Comparison of ENCODE assay signal across 10 cellular contexts in the genomic region with DNA sequence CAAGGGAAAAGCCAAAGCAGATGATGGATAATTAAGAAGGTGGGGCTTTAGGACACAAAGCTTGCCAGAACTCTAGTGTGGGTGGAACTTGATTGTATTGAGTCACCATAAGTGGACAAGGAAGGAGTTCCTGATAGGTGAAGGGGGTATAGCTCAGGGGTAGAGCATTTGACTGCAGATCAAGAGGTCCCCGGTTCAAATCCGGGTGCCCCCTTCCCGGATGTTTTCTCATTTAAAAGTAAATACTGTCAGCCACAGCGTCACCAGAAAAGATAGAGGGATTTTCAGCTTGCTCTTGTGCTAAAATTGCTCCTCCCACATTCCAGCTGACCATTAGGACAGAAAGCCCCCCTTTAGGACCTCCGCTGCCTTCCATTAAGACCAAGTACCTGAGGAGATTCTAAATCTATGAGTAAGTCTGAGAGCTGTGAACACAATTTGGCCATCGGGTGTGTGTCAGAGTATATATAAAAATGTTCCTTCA. TPM values are rescaled to one million over a fixed set of nuclear protein-coding genes. Genes with fewer than 3 reads are reported as not detected.
DNase-seq lines count a peak whose midpoint lies in the region; ATAC-seq and TF ChIP-seq lines count a peak whose summit lies in the region.
"Had no signal": no experiment of that assay in that cellular context is flagged by ENCODE, and none has a peak within 500 bp of the region (broad histone marks: within the 10 kb centered on the region; RNA-seq: fewer than 3 reads in every experiment).

No MANE protein-coding gene starts in this region.

- intact Hi-C loops in PC-3 (cut with micrococcal nuclease): loop anchor here (5.0 kb wide), 1 partner anchor 94 kb away; a partner anchor contains a TSS

- peaks cover 2 to 39% (median 14%) of the 10 kb centered on the region in 3 experiments for H3K36me3 Mint-ChIP-seq in H9 (ENCODE audit: insufficient read depth in 1 of 3, low read depth in 3 of 3)

- POLR2A ChIA-PET in PC-3 (lab: Charles Lee; ENCODE audit: unreplicated experiment): interaction anchor here (0.6 kb wide), 3 partner anchors 40 to 624 kb away, joined by 3 to 6 read pairs (median 4); no protein-coding TSS in a partner anchor

- H3K27me3 ChIP-seq in H9 (ENCODE audit: insufficient read depth, low read length) (no peaks in the 10 kb centered on the region), PC-3 (ENCODE audit: low read length) (no peaks in the 10 kb centered on the region), fibroblast of lung (ENCODE audit: control insufficient read depth, insufficient read depth, low read length) (no peaks in the 10 kb centered on the region)

- H4K91ac ChIP-seq in H9 (ENCODE audit: insufficient read length, low read depth, low read length): no peak overlapping the region

- H4K8ac ChIP-seq in H9 (replicated peaks; ENCODE audit: insufficient read length, low read depth, low read length): no peak overlapping the region

- no peak overlapping the region for H3K18ac ChIP-seq in H9 (ENCODE audit: insufficient read length, low read depth, low read length)

- no peak overlapping the region for H2BK15ac ChIP-seq in H9 (ENCODE audit: low read depth, low read length)

- H3K14ac ChIP-seq in H9 (ENCODE audit: insufficient read depth, low read length): no peak overlapping the region

- no peak overlapping the region for H3K4me2 ChIP-seq in H9 (ENCODE audit: insufficient read depth, insufficient read length, low read length)
- H3K4me2 ChIP-seq in PC-3 (ENCODE audit: low read length): no peak overlapping the region
- H3K4me2 ChIP-seq in fibroblast of lung (ENCODE audit: extremely low read depth, insufficient read depth, low read length): no peak overlapping the region

- H3K9me2 ChIP-seq in PC-3 (replicated peaks; ENCODE audit: low read length): no peaks in the 10 kb centered on the region

- H2AFZ ChIP-seq in H9 (ENCODE audit: low read length) (no peak overlapping the region), PC-3 (ENCODE audit: low read length) (no peak overlapping the region), fibroblast of lung (ENCODE audit: low read length) (no peak overlapping the region)

- TF ChIP-seq CTCF in H9 (conservative IDR thresholded peaks at IDR 0.05): no peak
- no peak for TF ChIP-seq CTCF in PC-3 (conservative IDR thresholded peaks at IDR 0.05; ENCODE audit: low read depth, low read length)
- TF ChIP-seq CTCF in fibroblast of lung (conservative IDR thresholded peaks at IDR 0.05 in 1 of 2, IDR thresholded peaks at IDR 0.05 in 1 of 2; ENCODE audit: low read depth in 1 of 2, low read length in 2 of 2): no peak

- BruUV-seq in PC-3 (replicated peaks; lab: Mats Ljungman, UMichigan): TSS peak; percentile 97

- H3F3A ChIP-seq in PC-3 (ENCODE audit: low read length, unreplicated experiment): peaks cover 12% of the 10 kb centered on the region

- H3K27ac ChIP-seq in H9 (ENCODE audit: insufficient read length, low read depth, low read length) (no peak overlapping the region), PC-3 (ENCODE audit: low read length) (peak overlapping the region; percentile 69; the same call in 1 of the 2 replicates), fibroblast of lung (ENCODE audit: insufficient read depth, low read length) (no peak overlapping the region)

- H2BK20ac ChIP-seq in H9 (ENCODE audit: low read depth, low read length, poor library complexity, severe bottlenecking): no peak overlapping the region

- no peak overlapping the region for H2BK120ac ChIP-seq in H9 (ENCODE audit: low read depth, low read length, poor library complexity, severe bottlenecking)

- H3K4me1 ChIP-seq in H9 (ENCODE audit: insufficient read depth, low read length): no peaks in the 10 kb centered on the region
- H3K4me1 ChIP-seq in PC-3 (ENCODE audit: insufficient read depth, low read length): peaks cover 28% of the 10 kb centered on the region
- H3K4me1 ChIP-seq in fibroblast of lung (ENCODE audit: control insufficient read depth, extremely low read depth, insufficient read depth, low read length): no peaks in the 10 kb centered on the region

- no peaks in the 10 kb centered on the region for H3K23me2 ChIP-seq in H9 (ENCODE audit: insufficient read length, low read depth, low read length, poor library complexity, severe bottlenecking)

- H4K20me1 ChIP-seq in H9 (ENCODE audit: control insufficient read depth, insufficient read depth, insufficient read length) (no peaks in the 10 kb centered on the region), PC-3 (ENCODE audit: low read length) (no peaks in the 10 kb centered on the region), fibroblast of lung (ENCODE audit: control insufficient read depth, extremely low read depth, insufficient read depth, low read length) (no peaks in the 10 kb centered on the region)

- H3K56ac ChIP-seq in H9 (ENCODE audit: insufficient read length, low read depth, low read length): no peak overlapping the region

- no peak overlapping the region for H2BK12ac ChIP-seq in H9 (ENCODE audit: insufficient read length, low read depth, low read length)

- no peak overlapping the region for H2AK5ac ChIP-seq in H9 (ENCODE audit: insufficient read length, low read length)

- 0 out of 5 replicates have a peak overlapping the region, but pooled peaks of 1 of the 2 experiments have one; percentile 16 for H3K4me3 Mint-ChIP-seq in H9
- H3K4me3 Mint-ChIP-seq: naive B cell had no signal

- DNase-seq in ACHN (peak; percentile 9), H9 (peak; percentile 70), PC-3 (peak; percentile 91), fibroblast of lung (ENCODE audit: low read depth in 2 of 2) (peak; percentile 87 to 95), retina (no peak)
- no peak for DNase-seq in stimulated activated CD8-positive, alpha-beta memory T cell treated with anti-CD3 and anti-CD28 coated beads, Interleukin-4, amount 100 ng/mL, for 48 hours
- no peak for DNase-seq in activated CD4-positive, CD25-positive, alpha-beta regulatory T cell (lab: John Stamatoyannopoulos, UW)
- DNase-seq: naive B cell; stimulated activated naive CD4-positive, alpha-beta T cell treated with Interleukin-2 at 50 U/mL for 16 hours had no signal

- peak; percentile 40 for ATAC-seq in PC-3
- no peak for ATAC-seq in HG03469 (IDR thresholded peaks at IDR 0.05; ENCODE audit: unreplicated experiment)

- H3K9ac ChIP-seq in H9 (ENCODE audit: extremely low read depth, insufficient read length, low read length) (no peak overlapping the region), PC-3 (ENCODE audit: low read length) (no peak overlapping the region), fibroblast of lung (ENCODE audit: insufficient read depth, low read length) (no peak overlapping the region)

- H3K79me2 ChIP-seq in H9 (ENCODE audit: insufficient read depth, low read length): no peaks in the 10 kb centered on the region
- H3K79me2 ChIP-seq in PC-3 (ENCODE audit: low read length): no peaks in the 10 kb centered on the region
- H3K79me2 ChIP-seq in fibroblast of lung (ENCODE audit: control insufficient read depth, insufficient read depth, low read length): no peaks in the 10 kb centered on the region

- H3K9me3 ChIP-seq in H9 (ENCODE audit: control insufficient read depth, low read depth, low read length) (no peaks in the 10 kb centered on the region), PC-3 (ENCODE audit: low read length) (no peaks in the 10 kb centered on the region), fibroblast of lung (ENCODE audit: control insufficient read depth, insufficient read depth, low read depth, low read length) (no peaks in the 10 kb centered on the region)

- CTCF ChIA-PET in PC-3 (lab: Charles Lee): interaction anchor here (1.1 to 2.5 kb wide), 2 partner anchors 16 to 449 kb away, joined by 3 to 10 read pairs; no protein-coding TSS in a partner anchor

- H3K9me3 Mint-ChIP-seq in H9: no peaks in the 10 kb centered on the region; a peak in 2 of 5 replicates
- H3K9me3 Mint-ChIP-seq: naive B cell had no signal

- H3K27ac Mint-ChIP-seq in H9: peak overlapping the region in 2 of 3 experiments; percentile 25 to 68; a peak in 4 of 7 replicates
- H3K27ac Mint-ChIP-seq: naive B cell had no signal

- H3K36me3 ChIP-seq in PC-3 (ENCODE audit: low read depth, low read length): peaks cover 27% of the 10 kb centered on the region
- H3K36me3 ChIP-seq in fibroblast of lung (ENCODE audit: control insufficient read depth, insufficient read depth, low read length): peaks cover 4% of the 10 kb centered on the region

- H3K4me3 ChIP-seq in PC-3 (ENCODE audit: low read length) (no peak overlapping the region), fibroblast of lung (replicated peaks in 1 of 4; ENCODE audit: control extremely low read depth in 1 of 4, insufficient read depth in 1 of 4, low read depth in 3 of 4, low read length in 4 of 4) (no peak overlapping the region)

- no peak overlapping the region for H3K4ac ChIP-seq in H9 (ENCODE audit: low read depth, low read length)

- peaks cover 0 to 7% of the 10 kb centered on the region in 2 experiments; a peak in 2 of 4 replicates for H3K4me1 Mint-ChIP-seq in H9
- H3K4me1 Mint-ChIP-seq: naive B cell had no signal

- no peak overlapping the region for H4K5ac ChIP-seq in H9 (ENCODE audit: insufficient read length, low read depth, low read length)

- no peaks in the 10 kb centered on the region for H3K79me1 ChIP-seq in H9 (ENCODE audit: insufficient read depth, low read depth, low read length, poor library complexity, severe bottlenecking)

- in situ Hi-C loops in ACHN (cut with HindIII; ENCODE audit: low pct_ligation_motif_present, low pct_unique_long_range_greater_than_20kb, low sequenced_read_pairs): no loop called here

- H3K23ac ChIP-seq in H9 (ENCODE audit: insufficient read length, low read depth, low read length): no peak overlapping the region

- no peak overlapping the region for H3T11ph ChIP-seq in H9 (ENCODE audit: low read length)

- H2BK5ac ChIP-seq in H9 (ENCODE audit: insufficient read length, low read length): no peak overlapping the region

- peaks cover 3% of the 10 kb centered on the region; the same call in 1 of the 2 replicates for H3K27me3 Mint-ChIP-seq in H9 (ENCODE audit: low read depth)
- H3K27me3 Mint-ChIP-seq: naive B cell had no signal

- no CpG with 5 or more reads among the region's 6 CpGs for WGBS in H9 (ENCODE audit: extremely low coverage, insufficient read length, low lambda C conversion rate)

RNA-seq across cellular contexts. Expression of a gene that starts 36.6 kb away (rescaled TPM):
- total RNA-seq in H9 (2021) (30.2 and 32.0 TPM in 2 replicates), PC-3 (2014; rRNA removed) (55.8 and 56.8 TPM in 2 replicates), fibroblast of lung (4.9 and 10.2 TPM in 2 replicates)
- polyA plus RNA-seq in fibroblast of lung: 20.0 and 20.7 TPM in 2 replicates
- polyA plus RNA-seq in fibroblast of lung (2012): 10.9 and 11.3 TPM in 2 replicates
- 11.0 and 27.8 TPM in 2 replicates for polyA minus RNA-seq in fibroblast of lung (ENCODE audit: low replicate concordance)

Comparison
In these comparisons a context has a peak if more than half of its experiments do, and no peak if none do; other contexts are left out.
1. DNase-seq: peak in ACHN (single experiment), H9 (single experiment), PC-3 (single experiment) and fibroblast of lung (2 of 2); none in retina (single experiment), stimulated activated CD8-positive, alpha-beta memory T cell treated with anti-CD3 and anti-CD28 coated beads, Interleukin-4, amount 100 ng/mL, for 48 hours (single experiment) and activated CD4-positive, CD25-positive, alpha-beta regulatory T cell (0 of 4).